In the genomic region with DNA sequence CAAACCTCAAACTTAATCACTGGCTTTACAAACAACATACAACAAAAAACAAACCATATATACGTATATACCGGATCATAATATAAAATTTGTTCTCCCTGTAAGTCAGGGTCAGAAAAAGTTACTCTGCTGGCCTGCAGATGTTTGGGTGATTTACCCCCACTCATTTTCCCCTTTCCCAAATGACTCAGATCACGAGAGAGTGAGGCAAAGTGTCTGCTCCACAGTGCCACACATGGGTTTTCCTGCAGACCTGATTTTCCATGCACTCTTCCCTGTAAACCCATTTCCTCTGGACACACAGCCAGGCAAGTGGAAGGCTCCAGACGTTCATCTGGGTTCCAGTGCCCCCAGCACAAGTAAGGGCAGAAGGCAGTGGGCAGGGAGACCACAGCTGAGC, we compare ENCODE assay signal across 1 cellular context.
TF ChIP-seq lines count a peak whose summit lies in the region.

No MANE protein-coding gene starts in this region.

TF ChIP-seq in H1, 55 proteins besides CTCF, POLR2A, EP300 and RAD21 (continued from another document):
- no peak for TF ChIP-seq GTF2F1 (IDR thresholded peaks at IDR 0.05; ENCODE audit: borderline replicate concordance, low read depth, low read length)
- TF ChIP-seq, protein P1, sequence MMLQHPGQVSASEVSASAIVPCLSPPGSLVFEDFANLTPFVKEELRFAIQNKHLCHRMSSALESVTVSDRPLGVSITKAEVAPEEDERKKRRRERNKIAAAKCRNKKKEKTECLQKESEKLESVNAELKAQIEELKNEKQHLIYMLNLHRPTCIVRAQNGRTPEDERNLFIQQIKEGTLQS (IDR thresholded peaks at IDR 0.05; ENCODE audit: insufficient read depth, low read depth, low read length), result no peak
- no peak for TF ChIP-seq TAF1 (IDR thresholded peaks at IDR 0.05; ENCODE audit: low read depth, low read length)
- TF ChIP-seq NRF1 (IDR thresholded peaks at IDR 0.05; ENCODE audit: low read depth, low read length), result no peak
- TF ChIP-seq, protein P2, sequence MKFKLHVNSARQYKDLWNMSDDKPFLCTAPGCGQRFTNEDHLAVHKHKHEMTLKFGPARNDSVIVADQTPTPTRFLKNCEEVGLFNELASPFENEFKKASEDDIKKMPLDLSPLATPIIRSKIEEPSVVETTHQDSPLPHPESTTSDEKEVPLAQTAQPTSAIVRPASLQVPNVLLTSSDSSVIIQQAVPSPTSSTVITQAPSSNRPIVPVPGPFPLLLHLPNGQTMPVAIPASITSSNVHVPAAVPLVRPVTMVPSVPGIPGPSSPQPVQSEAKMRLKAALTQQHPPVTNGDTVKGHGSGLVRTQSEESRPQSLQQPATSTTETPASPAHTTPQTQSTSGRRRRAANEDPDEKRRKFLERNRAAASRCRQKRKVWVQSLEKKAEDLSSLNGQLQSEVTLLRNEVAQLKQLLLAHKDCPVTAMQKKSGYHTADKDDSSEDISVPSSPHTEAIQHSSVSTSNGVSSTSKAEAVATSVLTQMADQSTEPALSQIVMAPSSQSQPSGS (IDR thresholded peaks at IDR 0.05; ENCODE audit: low read length), result no peak
- no peak for TF ChIP-seq MAFK (IDR thresholded peaks at IDR 0.05; ENCODE audit: low read depth, low read length)
- TF ChIP-seq BACH1 (IDR thresholded peaks at IDR 0.05; ENCODE audit: low read length), result no peak
- TF ChIP-seq EGR1 (IDR thresholded peaks at IDR 0.05; ENCODE audit: borderline replicate concordance, low read depth, low read length), result no peak
- TF ChIP-seq, protein P3, sequence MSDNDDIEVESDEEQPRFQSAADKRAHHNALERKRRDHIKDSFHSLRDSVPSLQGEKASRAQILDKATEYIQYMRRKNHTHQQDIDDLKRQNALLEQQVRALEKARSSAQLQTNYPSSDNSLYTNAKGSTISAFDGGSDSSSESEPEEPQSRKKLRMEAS (IDR thresholded peaks at IDR 0.05), result no peak
- TF ChIP-seq SP1 (IDR thresholded peaks at IDR 0.05; ENCODE audit: low read depth, low read length), result no peak
- no peak for TF ChIP-seq RFX5 (IDR thresholded peaks at IDR 0.05; ENCODE audit: borderline replicate concordance, low read depth, low read length)
- TF ChIP-seq, protein P4, sequence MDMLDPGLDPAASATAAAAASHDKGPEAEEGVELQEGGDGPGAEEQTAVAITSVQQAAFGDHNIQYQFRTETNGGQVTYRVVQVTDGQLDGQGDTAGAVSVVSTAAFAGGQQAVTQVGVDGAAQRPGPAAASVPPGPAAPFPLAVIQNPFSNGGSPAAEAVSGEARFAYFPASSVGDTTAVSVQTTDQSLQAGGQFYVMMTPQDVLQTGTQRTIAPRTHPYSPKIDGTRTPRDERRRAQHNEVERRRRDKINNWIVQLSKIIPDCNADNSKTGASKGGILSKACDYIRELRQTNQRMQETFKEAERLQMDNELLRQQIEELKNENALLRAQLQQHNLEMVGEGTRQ (IDR thresholded peaks at IDR 0.05; ENCODE audit: low read length), result no peak
- no peak for TF ChIP-seq ASH2L (IDR thresholded peaks at IDR 0.05; ENCODE audit: low read length)
- no peak for TF ChIP-seq GABPA (IDR thresholded peaks at IDR 0.05; ENCODE audit: borderline replicate concordance, insufficient read depth, low read length)
- no peak for TF ChIP-seq EZH2 (IDR thresholded peaks at IDR 0.05; ENCODE audit: low read depth, low read length, severe bottlenecking)
- TF ChIP-seq TCF12 (IDR thresholded peaks at IDR 0.05; ENCODE audit: low read depth, low read length), result no peak
- no peak for TF ChIP-seq JUN (IDR thresholded peaks at IDR 0.05; ENCODE audit: low read depth, low read length)
